Comparison of ENCODE assay signal across 1 cellular context in the genomic region with DNA sequence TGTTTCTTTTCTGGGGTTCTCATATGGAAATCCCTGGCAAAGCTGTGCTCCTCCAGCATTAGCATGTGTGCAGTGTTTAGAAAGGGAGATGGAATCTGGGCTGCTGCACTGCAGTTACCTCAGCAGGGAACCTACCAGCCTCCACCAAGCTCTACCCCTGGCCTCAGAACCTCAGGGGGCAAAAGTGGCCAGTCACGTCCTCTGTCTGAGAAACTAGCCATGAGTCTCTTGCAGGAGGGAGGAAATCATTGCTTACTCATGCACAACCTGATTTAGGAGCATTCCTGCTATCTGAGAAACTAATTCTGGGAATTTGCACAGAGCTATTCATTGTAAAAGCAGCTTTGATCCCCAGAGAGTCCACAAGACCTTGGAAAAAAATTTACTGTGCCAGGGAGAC.
TF ChIP-seq lines count a peak whose summit lies in the region.

No MANE protein-coding gene starts in this region.

TF ChIP-seq in SK-N-SH, 30 proteins besides CTCF, POLR2A, EP300 and RAD21 (continued from another document):
- TF ChIP-seq, protein P1, sequence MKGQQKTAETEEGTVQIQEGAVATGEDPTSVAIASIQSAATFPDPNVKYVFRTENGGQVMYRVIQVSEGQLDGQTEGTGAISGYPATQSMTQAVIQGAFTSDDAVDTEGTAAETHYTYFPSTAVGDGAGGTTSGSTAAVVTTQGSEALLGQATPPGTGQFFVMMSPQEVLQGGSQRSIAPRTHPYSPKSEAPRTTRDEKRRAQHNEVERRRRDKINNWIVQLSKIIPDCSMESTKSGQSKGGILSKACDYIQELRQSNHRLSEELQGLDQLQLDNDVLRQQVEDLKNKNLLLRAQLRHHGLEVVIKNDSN (IDR thresholded peaks at IDR 0.05; ENCODE audit: borderline replicate concordance, low read depth): 0 out of 2 replicates have a peak, but pooled peaks have one; percentile 19
- 0 out of 2 replicates have a peak, but pooled peaks have one; percentile 7 for TF ChIP-seq GABPA (IDR thresholded peaks at IDR 0.05; ENCODE audit: low read depth)
- TF ChIP-seq RCOR1 (IDR thresholded peaks at IDR 0.05; ENCODE audit: low read length): no peak
- TF ChIP-seq EZH2phosphoT487 (IDR thresholded peaks at IDR 0.05; ENCODE audit: borderline replicate concordance, low read depth): no peak
- TF ChIP-seq FOXM1 (IDR thresholded peaks at IDR 0.05; ENCODE audit: low read depth): peak; percentile 30; the same call in 1 of the 2 replicates
- peak; percentile 68; the same call in 1 of the 2 replicates for TF ChIP-seq TEAD4 (IDR thresholded peaks at IDR 0.05; ENCODE audit: borderline replicate concordance, insufficient read depth)
- TF ChIP-seq ELF1 (IDR thresholded peaks at IDR 0.05): no peak
- TF ChIP-seq, protein P2, sequence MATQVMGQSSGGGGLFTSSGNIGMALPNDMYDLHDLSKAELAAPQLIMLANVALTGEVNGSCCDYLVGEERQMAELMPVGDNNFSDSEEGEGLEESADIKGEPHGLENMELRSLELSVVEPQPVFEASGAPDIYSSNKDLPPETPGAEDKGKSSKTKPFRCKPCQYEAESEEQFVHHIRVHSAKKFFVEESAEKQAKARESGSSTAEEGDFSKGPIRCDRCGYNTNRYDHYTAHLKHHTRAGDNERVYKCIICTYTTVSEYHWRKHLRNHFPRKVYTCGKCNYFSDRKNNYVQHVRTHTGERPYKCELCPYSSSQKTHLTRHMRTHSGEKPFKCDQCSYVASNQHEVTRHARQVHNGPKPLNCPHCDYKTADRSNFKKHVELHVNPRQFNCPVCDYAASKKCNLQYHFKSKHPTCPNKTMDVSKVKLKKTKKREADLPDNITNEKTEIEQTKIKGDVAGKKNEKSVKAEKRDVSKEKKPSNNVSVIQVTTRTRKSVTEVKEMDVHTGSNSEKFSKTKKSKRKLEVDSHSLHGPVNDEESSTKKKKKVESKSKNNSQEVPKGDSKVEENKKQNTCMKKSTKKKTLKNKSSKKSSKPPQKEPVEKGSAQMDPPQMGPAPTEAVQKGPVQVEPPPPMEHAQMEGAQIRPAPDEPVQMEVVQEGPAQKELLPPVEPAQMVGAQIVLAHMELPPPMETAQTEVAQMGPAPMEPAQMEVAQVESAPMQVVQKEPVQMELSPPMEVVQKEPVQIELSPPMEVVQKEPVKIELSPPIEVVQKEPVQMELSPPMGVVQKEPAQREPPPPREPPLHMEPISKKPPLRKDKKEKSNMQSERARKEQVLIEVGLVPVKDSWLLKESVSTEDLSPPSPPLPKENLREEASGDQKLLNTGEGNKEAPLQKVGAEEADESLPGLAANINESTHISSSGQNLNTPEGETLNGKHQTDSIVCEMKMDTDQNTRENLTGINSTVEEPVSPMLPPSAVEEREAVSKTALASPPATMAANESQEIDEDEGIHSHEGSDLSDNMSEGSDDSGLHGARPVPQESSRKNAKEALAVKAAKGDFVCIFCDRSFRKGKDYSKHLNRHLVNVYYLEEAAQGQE (IDR thresholded peaks at IDR 0.05; ENCODE audit: low read depth, low read length): peak; percentile 65; the same call in 1 of the 2 replicates
- no peak for TF ChIP-seq TAF1 (IDR thresholded peaks at IDR 0.05; ENCODE audit: borderline replicate concordance, low read depth, low read length)
TF ChIP-seq in SK-N-SH: peak in this region for 15.
